ENCODE assay signal across 8 cellular contexts in the genomic region with DNA sequence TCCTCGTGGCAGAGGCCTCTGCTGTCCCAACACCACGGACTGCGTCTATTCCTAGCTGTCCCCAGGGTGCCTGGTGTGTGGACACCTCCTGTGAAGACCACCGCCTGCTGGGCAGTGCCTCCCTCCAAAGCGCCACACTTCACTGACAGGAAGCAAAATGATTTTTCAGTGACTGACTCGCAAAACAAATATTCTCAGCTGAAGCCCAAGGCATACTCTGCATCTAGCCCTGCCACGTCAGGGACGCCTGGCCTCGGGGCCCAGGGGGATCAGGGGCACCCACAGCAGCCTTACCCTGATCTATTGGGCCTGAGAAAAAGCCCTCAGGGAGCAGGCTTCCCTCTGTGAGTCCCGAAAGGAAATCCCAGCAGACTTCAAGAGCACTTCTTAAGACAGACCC. TPM values are rescaled to one million over a fixed set of nuclear protein-coding genes. Genes with fewer than 3 reads are reported as not detected.
A peak's percentile ranks its signal among the peaks of the same experiment; 100 is the strongest.
DNase-seq lines count a peak whose midpoint lies in the region; ATAC-seq and TF ChIP-seq lines count a peak whose summit lies in the region.

No MANE protein-coding gene starts in this region.

- H3K9me3 ChIP-seq in skeletal muscle tissue (ENCODE audit: control insufficient read depth in 3 of 3, low read length in 3 of 3): no peaks in the 10 kb centered on the region
- H3K9me3 ChIP-seq in gastroesophageal sphincter: peaks cover 0 to 6% (median 0%) of the 10 kb centered on the region in 3 donors
- no peaks in the 10 kb centered on the region for H3K9me3 ChIP-seq in thyroid gland

- POLR2A ChIA-PET in RWPE1 (lab: Yijun Ruan, JAX; ENCODE audit: low non-redundant PET): no interaction called here

- peak overlapping the region; percentile 86 to 89 (median 86) for H3K9ac ChIP-seq in skeletal muscle tissue (ENCODE audit: low read depth in 1 of 3, low read length in 3 of 3)

- H3K27me3 ChIP-seq in skeletal muscle tissue (ENCODE audit: control insufficient read depth in 3 of 3, insufficient read depth in 3 of 3, low read length in 3 of 3) (no peaks in the 10 kb centered on the region), gastroesophageal sphincter (no peaks in the 10 kb centered on the region), thyroid gland (no peaks in the 10 kb centered on the region)

- no peak for TF ChIP-seq EP300 in gastroesophageal sphincter (IDR thresholded peaks at IDR 0.05)

- H3K4me1 ChIP-seq in skeletal muscle tissue (ENCODE audit: control insufficient read depth in 3 of 3, insufficient read depth in 3 of 3, low read length in 3 of 3) (peaks cover 34 to 44% (median 36%) of the 10 kb centered on the region in 3 donors), gastroesophageal sphincter (peaks cover 0 to 70% (median 36%) of the 10 kb centered on the region in 3 donors), thyroid gland (peaks cover 27 to 36% of the 10 kb centered on the region in 2 donors)

- no CpG with 5 or more reads among the region's 10 CpGs for WGBS in gastroesophageal sphincter (ENCODE audit: low coverage in 1 of 2), 2 donors
- 62 to 70% methylated on average over 8 to 10 of the region's 10 CpGs for WGBS in thyroid gland, 2 donors

- TF ChIP-seq POLR2A in gastroesophageal sphincter (IDR thresholded peaks at IDR 0.05) (no peak), thyroid gland (IDR thresholded peaks at IDR 0.05) (no peak)

- no peak for ATAC-seq in gastroesophageal sphincter

- peak overlapping the region; percentile 71 for H3K27ac ChIP-seq in RWPE1
- no peak overlapping the region for H3K27ac ChIP-seq in skeletal muscle tissue (ENCODE audit: low read depth, low read length)
- H3K27ac ChIP-seq in gastroesophageal sphincter: peak overlapping the region in 1 of 4 donors; percentile 93
- no peak overlapping the region for H3K27ac ChIP-seq in thyroid gland

- DNase-seq in GM12865 (ENCODE audit: low read depth) (no peak), RWPE1 (ENCODE audit: low spot score) (no peak), fibroblast of gingiva (ENCODE audit: low read depth) (peak; percentile 12), thyroid gland (no peak)
- DNase-seq in stimulated activated CD4-positive, alpha-beta T cell treated with anti-CD3 and anti-CD28 coated beads, Interleukin-12 subunit alpha, Interleukin-12 subunit beta, amount 100 ng/mL, for 4 hours: no peak
- no peak for DNase-seq in stimulated activated CD4-positive, alpha-beta T cell treated with anti-CD3 and anti-CD28 coated beads, Interleukin-1b, Interleukin-23, amount 100 ng/mL, for 48 hours

- H3K4me3 ChIP-seq in GM12865 (ENCODE audit: low read depth, low read length): peak overlapping the region; percentile 94
- peak overlapping the region; percentile 78 to 82 (median 79) for H3K4me3 ChIP-seq in skeletal muscle tissue (ENCODE audit: low read length in 3 of 3)
- H3K4me3 ChIP-seq in gastroesophageal sphincter: peak overlapping the region in 1 of 2 donors; percentile 86
- H3K4me3 ChIP-seq in thyroid gland (replicated peaks in 1 of 3): no peak overlapping the region

- CTCF ChIA-PET in RWPE1 (lab: Yijun Ruan, JAX): no interaction called here

- peaks cover 24 to 28% (median 26%) of the 10 kb centered on the region in 3 donors for H3K36me3 ChIP-seq in skeletal muscle tissue (ENCODE audit: control insufficient read depth in 3 of 3, insufficient read depth in 3 of 3, low read length in 3 of 3)
- peaks cover 0 to 45% of the 10 kb centered on the region in 2 donors for H3K36me3 ChIP-seq in gastroesophageal sphincter
- peaks cover 19 to 27% of the 10 kb centered on the region in 2 donors for H3K36me3 ChIP-seq in thyroid gland

- intact Hi-C loops in thyroid gland (cut with DNase I): no loop called here

- no peak for TF ChIP-seq CTCF in GM12865 (IDR thresholded peaks at IDR 0.05; ENCODE audit: insufficient read depth, low read depth, low read length, missing control alignments)
- TF ChIP-seq CTCF in RWPE1 (conservative IDR thresholded peaks at IDR 0.05; ENCODE audit: low read depth): no peak
- TF ChIP-seq CTCF in gastroesophageal sphincter (IDR thresholded peaks at IDR 0.05): no peak
- no peak for TF ChIP-seq CTCF in thyroid gland (IDR thresholded peaks at IDR 0.05)

RNA-seq across cellular contexts. Expression of gene BRD1, which starts 2.2 kb away (rescaled TPM):
- total RNA-seq in skeletal muscle tissue (27.1 TPM), gastroesophageal sphincter (10 to 100 TPM; 36.0 to 66.0 (median 45.5) TPM), thyroid gland (10 to 100 TPM; 32.2 to 51.8 (median 41.6) TPM)

RNA-seq across cellular contexts. Expression of gene ZBED4, which starts 28.2 kb away (rescaled TPM):
- 8.4 TPM for total RNA-seq in skeletal muscle tissue
- 10 to 100 TPM in 1 of 4 donors, 1 to 10 TPM in 3; 6.9 to 12.3 (median 7.1) TPM for total RNA-seq in gastroesophageal sphincter
- 10 to 100 TPM in 3 of 4 donors, 1 to 10 TPM in 1; 9.4 to 15.8 (median 10.1) TPM for total RNA-seq in thyroid gland

Comparison
In these comparisons a context has a peak if more than half of its experiments do, and no peak if none do; other contexts are left out.
1. H3K4me3 ChIP-seq: peak in GM12865 (single experiment) and skeletal muscle tissue (3 of 3); none in thyroid gland (0 of 3).